Comparison of ENCODE assay signal across 24 cellular contexts in genomic region chr18:49133112-49133511, GRCh38.
A peak's percentile ranks its signal among the peaks of the same experiment; 100 is the strongest.
DNase-seq lines count a peak whose midpoint lies in the region; ATAC-seq, FAIRE-seq and TF ChIP-seq lines count a peak whose summit lies in the region.
"Had no signal": no experiment of that assay in that cellular context is flagged by ENCODE, and none has a peak within 500 bp of the region (broad histone marks: within the 10 kb centered on the region; RNA-seq: fewer than 3 reads in every experiment).

No MANE protein-coding gene starts in this region.

- CTCF ChIA-PET in HepG2 (lab: Yijun Ruan, JAX; ENCODE audit: low intra/inter-chr PET ratio, low total read pairs) = no interaction called here
- CTCF ChIA-PET in K562 (lab: Yijun Ruan, JAX; ENCODE audit: low intra/inter-chr PET ratio) = no interaction called here

- 96% methylated on average over 5 of the region's 5 CpGs for WGBS in HepG2 (ENCODE audit: low lambda C conversion rate)
- 96% methylated on average over 5 of the region's 5 CpGs for WGBS in right lobe of liver (ENCODE audit: insufficient coverage, low coverage, low lambda C conversion rate, missing lambda C conversion rate)
- WGBS in K562 (ENCODE audit: insufficient coverage, low coverage, missing lambda C conversion rate) = 77% methylated on average over 5 of the region's 5 CpGs

- TF ChIP-seq RAD21 in HepG2 (CRISPR knock-in tag; IDR thresholded peaks at IDR 0.05) = no peak
- TF ChIP-seq RAD21 in K562 (CRISPR knock-in tag; conservative IDR thresholded peaks at IDR 0.05 in 1 of 2, IDR thresholded peaks at IDR 0.05 in 1 of 2) = no peak

- TF ChIP-seq CTCF in HepG2 (CRISPR knock-in tag; IDR thresholded peaks at IDR 0.05) (no peak), right lobe of liver (IDR thresholded peaks at IDR 0.05) (no peak), K562 (IDR thresholded peaks at IDR 0.05 in 2 of 3, conservative IDR thresholded peaks at IDR 0.05 in 1 of 3; ENCODE audit: insufficient read depth in 2 of 3, low read depth in 1 of 3, low read length in 3 of 3) (no peak)

- H3K4me1 ChIP-seq in HepG2 (ENCODE audit: insufficient read depth, low read length) = peaks cover 37% of the 10 kb centered on the region
- no peaks in the 10 kb centered on the region for H3K4me1 ChIP-seq in right lobe of liver
- H3K4me1 ChIP-seq in K562 (replicated peaks in 1 of 2; ENCODE audit: control insufficient read depth in 2 of 2, insufficient read depth in 2 of 2, low read length in 2 of 2) = no peaks in the 10 kb centered on the region

- in situ Hi-C loops in HepG2 (cut with HindIII; ENCODE audit: extremely low pct_ligation_motif_present, low pct_unique_long_range_greater_than_20kb) (no loop called here), K562 (cut with MboI) (no loop called here)

- H2AFZ ChIP-seq in HepG2 (ENCODE audit: low read length) = no peak overlapping the region
- no peak overlapping the region for H2AFZ ChIP-seq in K562 (ENCODE audit: low read depth, low read length)

- H3K4me2 ChIP-seq in HepG2 (ENCODE audit: low read depth, low read length) (no peak overlapping the region), K562 (ENCODE audit: insufficient read depth, low read length) (no peak overlapping the region)
- H3K4me2 ChIP-seq: A549; BLaER1 treated with 17β-estradiol and CSF1 and Interleukin-3, amounts not matched to agents 10 nM and 100 nM had no signal

- H3K9me3 ChIP-seq in HepG2 (ENCODE audit: low read length) (no peaks in the 10 kb centered on the region), right lobe of liver (no peaks in the 10 kb centered on the region), K562 (replicated peaks; ENCODE audit: control insufficient read depth, insufficient read depth, low read depth, low read length) (no peaks in the 10 kb centered on the region)
- H3K9me3 ChIP-seq: A549; BLaER1 treated with 17β-estradiol and CSF1 and Interleukin-3, amounts not matched to agents 10 nM and 100 nM had no signal

- no peaks in the 10 kb centered on the region for H3K27me3 ChIP-seq in HepG2 (ENCODE audit: control insufficient read depth in 1 of 2, insufficient read depth in 2 of 2, low read length in 2 of 2)
- H3K27me3 ChIP-seq in right lobe of liver = no peaks in the 10 kb centered on the region
- H3K27me3 ChIP-seq in K562 (ENCODE audit: control insufficient read depth in 2 of 2, insufficient read depth in 2 of 2, low read length in 2 of 2) = no peaks in the 10 kb centered on the region

- TF ChIP-seq POLR2A in HepG2 (IDR thresholded peaks at IDR 0.05; ENCODE audit: insufficient read depth in 1 of 2, low read depth in 2 of 2, low read length in 2 of 2) = no peak
- no peak for TF ChIP-seq POLR2A in right lobe of liver (IDR thresholded peaks at IDR 0.05)
- TF ChIP-seq POLR2A in K562 (conservative IDR thresholded peaks at IDR 0.05) = no peak

- H3K27ac ChIP-seq in HepG2 (ENCODE audit: extremely low read length, insufficient read depth, low read length) (no peak overlapping the region), right lobe of liver (no peak overlapping the region), K562 (ENCODE audit: extremely low read depth, low read depth, low read length) (no peak overlapping the region)
- H3K27ac ChIP-seq: 22Rv1; A549; BLaER1 treated with 17β-estradiol and CSF1 and Interleukin-3, amounts not matched to agents 10 nM and 100 nM; C4-2B had no signal

- POLR2A ChIA-PET in HepG2 (lab: Yijun Ruan, JAX) = no interaction called here
- POLR2A ChIA-PET in K562 (lab: Yijun Ruan, JAX) = no interaction called here

- H3K9me1 ChIP-seq in K562 (ENCODE audit: control insufficient read depth, insufficient read depth, low read length) = no peaks in the 10 kb centered on the region

- ATAC-seq in HepG2 (no peak), right lobe of liver (no peak), K562 (no peak)
- ATAC-seq: A549, GM12878 had no signal

- DNase-seq in HepG2 (ENCODE audit: low spot score) (no peak), right lobe of liver (no peak), K562 (ENCODE audit: extremely low read depth in 1 of 4, low spot score in 3 of 4) (no peak), H4 (ENCODE audit: low spot score) (no peak)
- DNase-seq in activated CD4-positive, CD25-positive, alpha-beta regulatory T cell (lab: John Stamatoyannopoulos, UW) = no peak
- DNase-seq: AML-193; CD4-positive, alpha-beta memory T cell; CD4-positive, CD25-positive, alpha-beta regulatory T cell; CD8-positive, alpha-beta memory T cell; COR-L47; DMS 273 treated with DMSO at 0.1 percent for 48 hours; DMS153; DMS53; DMS79; DND-41; EL; GDM1 had no signal

- H4K20me1 ChIP-seq in HepG2 (ENCODE audit: insufficient read depth, low read length) = no peaks in the 10 kb centered on the region
- no peaks in the 10 kb centered on the region for H4K20me1 ChIP-seq in K562 (replicated peaks; ENCODE audit: control insufficient read depth, insufficient read depth, low read length)
- H4K20me1 ChIP-seq: BLaER1 treated with 17β-estradiol and CSF1 and Interleukin-3, amounts not matched to agents 10 nM and 100 nM had no signal

- H3K79me2 ChIP-seq in HepG2 (ENCODE audit: insufficient read depth, low read length) (no peaks in the 10 kb centered on the region), K562 (ENCODE audit: control insufficient read depth, insufficient read depth, low read length) (no peaks in the 10 kb centered on the region)

- TF ChIP-seq EP300 in HepG2 (IDR thresholded peaks at IDR 0.05; ENCODE audit: low read depth in 2 of 2, low read length in 2 of 2) = no peak
- no peak for TF ChIP-seq EP300 in HepG2 (CRISPR knock-in tag; IDR thresholded peaks at IDR 0.05; ENCODE audit: borderline replicate concordance)
- no peak for TF ChIP-seq EP300 in K562 (IDR thresholded peaks at IDR 0.05; ENCODE audit: low read length)

- no peak for FAIRE-seq in HepG2 (lab: Jason Lieb, UNC)
- no peak for FAIRE-seq in K562 (lab: Jason Lieb, UNC)
- FAIRE-seq: A549, GM12878, GM12892, GM18507 had no signal

- H3K9ac ChIP-seq in HepG2 (ENCODE audit: insufficient read depth, low read depth, low read length) (no peak overlapping the region), K562 (ENCODE audit: insufficient read depth in 1 of 2, low read depth in 2 of 2, low read length in 2 of 2) (no peak overlapping the region)
- H3K9ac ChIP-seq: BLaER1 treated with 17β-estradiol and CSF1 and Interleukin-3, amounts not matched to agents 10 nM and 100 nM had no signal

- H3K4me3 ChIP-seq in HepG2 (replicated peaks in 1 of 3; ENCODE audit: insufficient read depth in 1 of 3, low read depth in 2 of 3, low read length in 3 of 3) = no peak overlapping the region
- no peak overlapping the region for H3K4me3 ChIP-seq in right lobe of liver
- no peak overlapping the region for H3K4me3 ChIP-seq in K562
- H3K4me3 ChIP-seq: A549; BLaER1 treated with 17β-estradiol and CSF1 and Interleukin-3, amounts not matched to agents 10 nM and 100 nM; GM12878 had no signal

- BruUV-seq in HepG2 (replicated peaks; lab: Mats Ljungman, UMichigan) (no TSS peak), K562 (replicated peaks; lab: Mats Ljungman, UMichigan) (no TSS peak)

- intact Hi-C loops in HepG2 (cut with micrococcal nuclease; ENCODE audit: unreplicated experiment) (no loop called here), right lobe of liver (cut with DNase I) (no loop called here), K562 (cut with micrococcal nuclease) (no loop called here)

- no peaks in the 10 kb centered on the region for H3K36me3 ChIP-seq in HepG2 (replicated peaks in 1 of 2; ENCODE audit: control insufficient read depth in 1 of 2, insufficient read depth in 2 of 2, low read length in 2 of 2)
- H3K36me3 ChIP-seq in right lobe of liver = no peaks in the 10 kb centered on the region
- no peaks in the 10 kb centered on the region for H3K36me3 ChIP-seq in K562 (ENCODE audit: control insufficient read depth, insufficient read depth, low read length)

TF ChIP-seq in HepG2, 621 proteins besides CTCF, POLR2A, EP300 and RAD21:
- TF ChIP-seq FOXM1 (CRISPR knock-in tag; IDR thresholded peaks at IDR 0.05) = no peak
- no peak for TF ChIP-seq ZNF431 (CRISPR knock-in tag; IDR thresholded peaks at IDR 0.05; ENCODE audit: borderline replicate concordance, low read depth)
- TF ChIP-seq THAP11 (CRISPR knock-in tag; IDR thresholded peaks at IDR 0.05) = no peak
- TF ChIP-seq ZNF569 (CRISPR knock-in tag; IDR thresholded peaks at IDR 0.05; ENCODE audit: borderline replicate concordance) = no peak
- TF ChIP-seq CEBPB (IDR thresholded peaks at IDR 0.05; ENCODE audit: borderline replicate concordance, low read depth, low read length) = peak; percentile 68

TF ChIP-seq in K562, 482 proteins besides CTCF, POLR2A, EP300 and RAD21:
- TF ChIP-seq CEBPG (CRISPR knock-in tag; IDR thresholded peaks at IDR 0.05) (no peak), CEBPG (tag; conservative IDR thresholded peaks at IDR 0.05 in 1 of 2, IDR thresholded peaks at IDR 0.05 in 1 of 2) (peak; percentile 33 to 80; a peak in 3 of 4 replicates), CEBPB (tag; IDR thresholded peaks at IDR 0.05) (peak; percentile 75), RBM34 (IDR thresholded peaks at IDR 0.05; ENCODE audit: borderline replicate concordance, insufficient read depth, low read length) (no peak), ZNF740 (CRISPR knock-in tag; IDR thresholded peaks at IDR 0.05) (no peak), ZNF740 (tag; IDR thresholded peaks at IDR 0.05) (no peak), HINFP (tag; conservative IDR thresholded peaks at IDR 0.05; ENCODE audit: low read depth) (no peak), NR2C2 (CRISPR knock-in tag; IDR thresholded peaks at IDR 0.05) (no peak), NR2C2 (tag; IDR thresholded peaks at IDR 0.05) (no peak), BRF1 (IDR thresholded peaks at IDR 0.05; ENCODE audit: borderline replicate concordance, extremely low read depth, insufficient read length) (no peak)

Comparison
In these comparisons a context has a peak if more than half of its experiments do, and no peak if none do; other contexts are left out.
1. Of the 241 proteins assayed by ChIP-seq in both HepG2 and K562: peak only in HepG2: none; only in K562: CEBPG; in both: CEBPB; in neither: 239.